ENCODE assay signal across 16 cellular contexts in the genomic region with DNA sequence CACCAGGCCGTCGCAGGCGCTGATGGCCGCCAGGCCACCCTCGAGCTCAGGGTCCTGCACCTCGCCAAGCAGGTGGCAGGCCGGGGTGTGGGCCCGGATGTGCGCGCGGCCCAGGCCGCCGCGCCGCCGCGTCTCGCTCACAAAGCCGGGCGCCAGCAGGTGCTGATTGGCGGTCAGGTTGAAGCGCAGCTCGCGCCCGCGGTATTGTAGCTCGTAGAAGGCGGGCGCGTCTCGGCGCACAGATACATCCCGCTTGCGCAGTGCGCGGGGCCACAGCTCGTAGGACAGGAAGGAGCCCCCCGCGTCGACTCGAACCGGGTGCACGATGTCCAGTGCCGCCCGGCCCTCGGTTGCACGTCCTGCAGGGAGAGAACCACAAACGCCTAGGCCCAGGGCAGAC. TPM values are rescaled to one million over a fixed set of nuclear protein-coding genes. Genes with fewer than 3 reads are reported as not detected.
DNase-seq lines count a peak whose midpoint lies in the region; TF ChIP-seq lines count a peak whose summit lies in the region.
"Had no signal": no experiment of that assay in that cellular context is flagged by ENCODE, and none has a peak within 500 bp of the region (broad histone marks: within the 10 kb centered on the region; RNA-seq: fewer than 3 reads in every experiment).

No MANE protein-coding gene starts in this region.

- intact Hi-C loops in MCF 10A (cut with micrococcal nuclease) (no loop called here), breast epithelium (cut with DNase I; ENCODE audit: low total_unique reads) (no loop called here), testis (cut with DNase I; ENCODE audit: low total_unique reads) (no loop called here), prostate gland (cut with DNase I) (no loop called here)

- no peaks in the 10 kb centered on the region for H3K27me3 Mint-ChIP-seq in MCF 10A (ENCODE audit: insufficient read depth, unreplicated experiment)

- H3K36me3 ChIP-seq in breast epithelium: no peaks in the 10 kb centered on the region
- H3K36me3 ChIP-seq in H7 (replicated peaks; ENCODE audit: control insufficient read depth, insufficient read depth, low read length): peaks cover 8% of the 10 kb centered on the region
- no peaks in the 10 kb centered on the region for H3K36me3 ChIP-seq in testis (ENCODE audit: low read depth, missing control alignments)
- no peaks in the 10 kb centered on the region for H3K36me3 ChIP-seq in prostate gland
- no peaks in the 10 kb centered on the region for H3K36me3 ChIP-seq in effector memory CD4-positive, alpha-beta T cell (ENCODE audit: control insufficient read depth, insufficient read depth, low read length)

- no peak overlapping the region for H3K27ac ChIP-seq in breast epithelium
- H3K27ac ChIP-seq in testis: no peak overlapping the region
- no peak overlapping the region for H3K27ac ChIP-seq in prostate gland
- H3K27ac ChIP-seq in effector memory CD4-positive, alpha-beta T cell (ENCODE audit: insufficient read depth, low read length, poor library complexity, severe bottlenecking): no peak overlapping the region
- H3K27ac ChIP-seq: GM23248 had no signal

- H3K9me3 Mint-ChIP-seq in MCF 10A (ENCODE audit: unreplicated experiment): no peaks in the 10 kb centered on the region
- H3K9me3 Mint-ChIP-seq: CD4-positive, alpha-beta memory T cell; H9 had no signal

- WGBS in testis, 2 donors: 69 to 76% methylated on average over 46 to 48 of the region's 48 CpGs
- 95% methylated on average over 45 of the region's 48 CpGs for WGBS in prostate gland

- H3K27me3 ChIP-seq in breast epithelium (no peaks in the 10 kb centered on the region), H7 (ENCODE audit: control insufficient read depth, insufficient read depth, low read length) (no peaks in the 10 kb centered on the region), testis (no peaks in the 10 kb centered on the region), prostate gland (replicated peaks; ENCODE audit: insufficient read depth) (no peaks in the 10 kb centered on the region)
- H3K27me3 ChIP-seq in effector memory CD4-positive, alpha-beta T cell (replicated peaks; ENCODE audit: control insufficient read depth, insufficient read depth, low read length, poor library complexity, severe bottlenecking): no peaks in the 10 kb centered on the region

- peaks cover 4% of the 10 kb centered on the region for H3K36me3 Mint-ChIP-seq in MCF 10A (ENCODE audit: insufficient read depth, unreplicated experiment)
- H3K36me3 Mint-ChIP-seq: CD4-positive, alpha-beta memory T cell had no signal

- POLR2A ChIA-PET in MCF 10A (lab: Yijun Ruan, JAX): no interaction called here

- DNase-seq in MCF 10A (ENCODE audit: unreplicated experiment) (no peak), breast epithelium (ENCODE audit: low spot score in 2 of 2) (no peak), H7 (peak; percentile 54), left kidney (ENCODE audit: low read depth, low spot score) (peak; percentile 29), testis (peak; percentile 60), NCI-H2227 (lab: John Stamatoyannopoulos, UW; ENCODE audit: unreplicated experiment) (no peak), prostate gland (ENCODE audit: low spot score) (no peak)
- no peak for DNase-seq in effector memory CD4-positive, alpha-beta T cell
- DNase-seq: C1 segment of cervical spinal cord; Calu3; CD4-positive, alpha-beta memory T cell; COR-L47; DMS53; DMS79 treated with DMSO at 0.1 percent for 48 hours; GM23248; H9 had no signal

- BruUV-seq in MCF 10A (replicated peaks; lab: Mats Ljungman, UMichigan): no TSS peak

- TF ChIP-seq POLR2A in breast epithelium (IDR thresholded peaks at IDR 0.05) (no peak), testis (IDR thresholded peaks at IDR 0.05) (no peak), prostate gland (IDR thresholded peaks at IDR 0.05) (no peak)

- TF ChIP-seq CTCF in MCF 10A (IDR thresholded peaks at IDR 0.05; ENCODE audit: unreplicated experiment): no peak
- TF ChIP-seq CTCF in breast epithelium (IDR thresholded peaks at IDR 0.05): no peak
- TF ChIP-seq CTCF in testis (IDR thresholded peaks at IDR 0.05): no peak
- no peak for TF ChIP-seq CTCF in prostate gland (IDR thresholded peaks at IDR 0.05)

- H3K9me3 ChIP-seq in breast epithelium: no peaks in the 10 kb centered on the region
- H3K9me3 ChIP-seq in testis: no peaks in the 10 kb centered on the region
- no peaks in the 10 kb centered on the region for H3K9me3 ChIP-seq in prostate gland
- H3K9me3 ChIP-seq in effector memory CD4-positive, alpha-beta T cell (ENCODE audit: control insufficient read depth, low read length): no peaks in the 10 kb centered on the region

- H3K4me3 ChIP-seq in breast epithelium: no peak overlapping the region
- no peak overlapping the region for H3K4me3 ChIP-seq in H7 (ENCODE audit: insufficient read depth, low read depth, low read length)
- peak overlapping the region in 1 of 2 donors; percentile 34 for H3K4me3 ChIP-seq in testis
- no peak overlapping the region for H3K4me3 ChIP-seq in prostate gland
- H3K4me3 ChIP-seq in effector memory CD4-positive, alpha-beta T cell (ENCODE audit: insufficient read depth, low read depth, low read length, poor library complexity, severe bottlenecking): no peak overlapping the region
- H3K4me3 ChIP-seq: GM23248 had no signal

- CTCF ChIA-PET in MCF 10A (lab: Yijun Ruan, JAX): interaction anchor here (0.7 to 1.0 kb wide), 3 partner anchors 8 to 74 kb away, joined by 3 to 6 read pairs (median 4); no protein-coding TSS in a partner anchor

- H3K4me1 ChIP-seq in breast epithelium: no peaks in the 10 kb centered on the region
- no peaks in the 10 kb centered on the region for H3K4me1 ChIP-seq in testis
- no peaks in the 10 kb centered on the region for H3K4me1 ChIP-seq in prostate gland (replicated peaks)
- H3K4me1 ChIP-seq in effector memory CD4-positive, alpha-beta T cell (ENCODE audit: control insufficient read depth, insufficient read depth, low read length, poor library complexity, severe bottlenecking): no peaks in the 10 kb centered on the region

- H3K4me3 Mint-ChIP-seq in MCF 10A (ENCODE audit: unreplicated experiment): no peak overlapping the region
- H3K4me3 Mint-ChIP-seq: CD4-positive, alpha-beta memory T cell; H9 had no signal

- peak overlapping the region; percentile 49 for H3K27ac Mint-ChIP-seq in MCF 10A (ENCODE audit: low read depth, unreplicated experiment)
- H3K27ac Mint-ChIP-seq: CD4-positive, alpha-beta memory T cell had no signal

- H3K4me1 Mint-ChIP-seq in MCF 10A (ENCODE audit: insufficient read depth, unreplicated experiment): peaks cover 28% of the 10 kb centered on the region

RNA-seq across cellular contexts. Expression of a gene that starts 11.1 kb away (rescaled TPM):
- total RNA-seq in MCF 10A (2022) (10.7 and 10.8 TPM in 2 replicates), breast epithelium (1 to 10 TPM; 1.3 to 7.4 (median 6.2) TPM), testis (10 to 100 TPM; 11.6 to 11.9 TPM), prostate gland (1 to 10 TPM; 1.6 to 7.8 TPM)
- 14.3 and 20.2 TPM in 2 replicates for total RNA-seq in H7 (2014; rRNA removed; shearing (Covaris generic))
- polyA plus RNA-seq in testis (ENCODE audit: insufficient read depth, low read depth, low replicate concordance): 5.7 TPM
- total RNA-seq: CD4-positive, alpha-beta memory T cell had no signal
- polyA plus RNA-seq: CD4-positive, alpha-beta memory T cell had no signal

Comparison
In these comparisons a context has a peak if more than half of its experiments do, and no peak if none do; other contexts are left out.
1. DNase-seq: peak in H7 (single experiment), left kidney (single experiment) and testis (single experiment); none in MCF 10A (single experiment), breast epithelium (0 of 2), NCI-H2227 (single experiment), prostate gland (single experiment) and effector memory CD4-positive, alpha-beta T cell (0 of 3).